In genomic region chr4:40423735-40424134, GRCh38 we compare ENCODE assay signal across 20 cellular contexts.
DNase-seq lines count a peak whose midpoint lies in the region; ATAC-seq and TF ChIP-seq lines count a peak whose summit lies in the region.
"Had no signal": no experiment of that assay in that cellular context is flagged by ENCODE, and none has a peak within 500 bp of the region (broad histone marks: within the 10 kb centered on the region; RNA-seq: fewer than 3 reads in every experiment).

No MANE protein-coding gene starts in this region.

- H3K79me2 ChIP-seq in ACC112 (ENCODE audit: control insufficient read depth, insufficient read depth, low read length, unreplicated experiment) (no peaks in the 10 kb centered on the region), GM23338 (replicated peaks; ENCODE audit: insufficient read depth) (no peaks in the 10 kb centered on the region)

- H3K27ac ChIP-seq in ACC112 (ENCODE audit: low read depth, low read length): peak overlapping the region; percentile 49
- no peak overlapping the region for H3K27ac ChIP-seq in GM23338 (ENCODE audit: low read depth)
- H3K27ac ChIP-seq: RWPE1 had no signal

- peaks cover 7% of the 10 kb centered on the region; the same call in 1 of the 3 replicates for H3K9me3 Mint-ChIP-seq in GM23338
- no peaks in the 10 kb centered on the region for H3K9me3 Mint-ChIP-seq in activated T-helper 17 cell treated with anti-CD3 and anti-CD28 coated beads, Interleukin-2, amount 50 U/mL, for 72 hours
- H3K9me3 Mint-ChIP-seq: natural killer cell treated with Interleukin-12 subunit alpha and Interleukin-12 subunit beta and Interleukin-15 and Interleukin-18, amount 100 ng/mL, for 72 hours had no signal

- H3K36me3 Mint-ChIP-seq in GM23338 (ENCODE audit: low read depth): peaks cover 62% of the 10 kb centered on the region
- H3K36me3 Mint-ChIP-seq in activated T-helper 17 cell treated with anti-CD3 and anti-CD28 coated beads, Interleukin-2, amount 50 U/mL, for 72 hours (ENCODE audit: low read depth): no peaks in the 10 kb centered on the region
- H3K36me3 Mint-ChIP-seq: natural killer cell treated with Interleukin-12 subunit alpha and Interleukin-12 subunit beta and Interleukin-15 and Interleukin-18, amount 100 ng/mL, for 72 hours had no signal

- TF ChIP-seq CTCF in GM23338 (conservative IDR thresholded peaks at IDR 0.05; ENCODE audit: low read depth in 2 of 2) (no peak), astrocyte of the spinal cord (IDR thresholded peaks at IDR 0.05; ENCODE audit: low read depth, low read length) (no peak)

- DNase-seq in GM23338 (ENCODE audit: low spot score) (no peak), astrocyte of the spinal cord (ENCODE audit: low read depth, low spot score) (peak; percentile 4), iris pigment epithelial cell (ENCODE audit: low read depth) (peak; percentile 81), left lobe of liver (ENCODE audit: low spot score) (no peak), NOMO-1 (lab: John Stamatoyannopoulos, UW; ENCODE audit: unreplicated experiment in 2 of 2) (no peak)
- DNase-seq: activated CD4-positive, alpha-beta T cell treated with anti-CD3 and anti-CD28 coated beads, Interleukin-2, amount 50 U/mL, for 4 hours; activated naive CD8-positive, alpha-beta T cell treated with anti-CD3 and anti-CD28 coated beads, Interleukin-2, amount 50 U/mL, for 24 hours; activated T-cell treated with anti-CD3 and anti-CD28 coated beads, Interleukin-2, amount 50 U/mL, for 1 hour; COR-L47; GDM1; NCI-H2081; stimulated activated naive CD8-positive, alpha-beta T cell treated with anti-CD3 and anti-CD28 coated beads, Interleukin-15, amount 100 ng/mL, for 72 hours; SW 1271 had no signal

- H3K4me1 ChIP-seq in ACC112 (ENCODE audit: control insufficient read depth, insufficient read depth, low read length, unreplicated experiment) (peaks cover 6% of the 10 kb centered on the region), GM23338 (ENCODE audit: insufficient read depth) (no peaks in the 10 kb centered on the region)
- H3K4me1 ChIP-seq: HAP-1 had no signal

- H2AFZ ChIP-seq in ACC112 (ENCODE audit: low read length, unreplicated experiment): no peak overlapping the region
- no peak overlapping the region for H2AFZ ChIP-seq in GM23338

- no peak overlapping the region for H3K4me3 Mint-ChIP-seq in GM23338
- no peak overlapping the region for H3K4me3 Mint-ChIP-seq in activated T-helper 17 cell treated with anti-CD3 and anti-CD28 coated beads, Interleukin-2, amount 50 U/mL, for 72 hours
- H3K4me3 Mint-ChIP-seq: activated naive CD8-positive, alpha-beta T cell treated with anti-CD3 and anti-CD28 coated beads, Interleukin-2, amount 50 U/mL, for 24 hours; natural killer cell treated with Interleukin-12 subunit alpha and Interleukin-12 subunit beta and Interleukin-15 and Interleukin-18, amount 100 ng/mL, for 72 hours; stimulated activated naive CD8-positive, alpha-beta T cell treated with anti-CD3 and anti-CD28 coated beads, Interleukin-15, amount 100 ng/mL, for 72 hours had no signal

- no peak overlapping the region for H3K4me3 ChIP-seq in ACC112 (ENCODE audit: low read depth, low read length)
- no peak overlapping the region for H3K4me3 ChIP-seq in GM23338
- H3K4me3 ChIP-seq in astrocyte of the spinal cord (ENCODE audit: low read depth, low read length): no peak overlapping the region
- H3K4me3 ChIP-seq: HAP-1, lung had no signal

- peaks cover 4% of the 10 kb centered on the region for H3K27me3 Mint-ChIP-seq in GM23338 (ENCODE audit: insufficient read depth, low read depth, poor library complexity)
- no peaks in the 10 kb centered on the region for H3K27me3 Mint-ChIP-seq in activated T-helper 17 cell treated with anti-CD3 and anti-CD28 coated beads, Interleukin-2, amount 50 U/mL, for 72 hours
- H3K27me3 Mint-ChIP-seq: activated naive CD8-positive, alpha-beta T cell treated with anti-CD3 and anti-CD28 coated beads, Interleukin-2, amount 50 U/mL, for 24 hours; stimulated activated naive CD8-positive, alpha-beta T cell treated with anti-CD3 and anti-CD28 coated beads, Interleukin-15, amount 100 ng/mL, for 72 hours had no signal

- no peaks in the 10 kb centered on the region for H3K4me1 Mint-ChIP-seq in GM23338
- H3K4me1 Mint-ChIP-seq in activated T-helper 17 cell treated with anti-CD3 and anti-CD28 coated beads, Interleukin-2, amount 50 U/mL, for 72 hours: no peaks in the 10 kb centered on the region

- in situ Hi-C loops in astrocyte of the spinal cord (cut with HindIII; ENCODE audit: low sequenced_read_pairs): no loop called here

- H3K9me2 ChIP-seq in GM23338 (ENCODE audit: insufficient read depth): no peaks in the 10 kb centered on the region

- no peaks in the 10 kb centered on the region for H4K20me1 ChIP-seq in GM23338 (replicated peaks; ENCODE audit: insufficient read depth)

- peak overlapping the region; percentile 92 for H3K27ac Mint-ChIP-seq in GM23338
- no peak overlapping the region for H3K27ac Mint-ChIP-seq in activated T-helper 17 cell treated with anti-CD3 and anti-CD28 coated beads, Interleukin-2, amount 50 U/mL, for 72 hours
- H3K27ac Mint-ChIP-seq: activated naive CD8-positive, alpha-beta T cell treated with anti-CD3 and anti-CD28 coated beads, Interleukin-2, amount 50 U/mL, for 24 hours; natural killer cell treated with Interleukin-12 subunit alpha and Interleukin-12 subunit beta and Interleukin-15 and Interleukin-18, amount 100 ng/mL, for 72 hours; stimulated activated naive CD8-positive, alpha-beta T cell treated with anti-CD3 and anti-CD28 coated beads, Interleukin-15, amount 100 ng/mL, for 72 hours had no signal

- H3F3A ChIP-seq in GM23338 (replicated peaks; ENCODE audit: low read depth): no peaks in the 10 kb centered on the region

- H3K4me2 ChIP-seq in GM23338: no peak overlapping the region

- ATAC-seq in GM23338 (no peak), left lobe of liver (no peak), GM21717 (IDR thresholded peaks at IDR 0.05; ENCODE audit: unreplicated experiment) (no peak)
- ATAC-seq in activated T-helper 17 cell treated with anti-CD3 and anti-CD28 coated beads, Interleukin-2, amount 50 U/mL, for 72 hours (replicated peaks): no peak
- ATAC-seq: activated naive CD8-positive, alpha-beta T cell treated with anti-CD3 and anti-CD28 coated beads, Interleukin-2, amount 50 U/mL, for 24 hours; natural killer cell treated with Interleukin-12 subunit alpha and Interleukin-12 subunit beta and Interleukin-15 and Interleukin-18, amount 100 ng/mL, for 72 hours; stimulated activated naive CD8-positive, alpha-beta T cell treated with anti-CD3 and anti-CD28 coated beads, Interleukin-15, amount 100 ng/mL, for 72 hours had no signal

- H3K36me3 ChIP-seq in ACC112 (ENCODE audit: insufficient read depth, low read length): no peaks in the 10 kb centered on the region
- H3K36me3 ChIP-seq in GM23338 (ENCODE audit: insufficient read depth): peaks cover 25% of the 10 kb centered on the region
- H3K36me3 ChIP-seq: HAP-1 had no signal

- H3K27me3 ChIP-seq in ACC112 (ENCODE audit: insufficient read depth, low read length) (no peaks in the 10 kb centered on the region), GM23338 (ENCODE audit: insufficient read depth) (no peaks in the 10 kb centered on the region)

Comparison
In these comparisons a context has a peak if more than half of its experiments do, and no peak if none do; other contexts are left out.
1. DNase-seq: peak in astrocyte of the spinal cord (single experiment) and iris pigment epithelial cell (single experiment); none in GM23338 (single experiment), left lobe of liver (single experiment) and NOMO-1 (0 of 2).